In the genomic region with DNA sequence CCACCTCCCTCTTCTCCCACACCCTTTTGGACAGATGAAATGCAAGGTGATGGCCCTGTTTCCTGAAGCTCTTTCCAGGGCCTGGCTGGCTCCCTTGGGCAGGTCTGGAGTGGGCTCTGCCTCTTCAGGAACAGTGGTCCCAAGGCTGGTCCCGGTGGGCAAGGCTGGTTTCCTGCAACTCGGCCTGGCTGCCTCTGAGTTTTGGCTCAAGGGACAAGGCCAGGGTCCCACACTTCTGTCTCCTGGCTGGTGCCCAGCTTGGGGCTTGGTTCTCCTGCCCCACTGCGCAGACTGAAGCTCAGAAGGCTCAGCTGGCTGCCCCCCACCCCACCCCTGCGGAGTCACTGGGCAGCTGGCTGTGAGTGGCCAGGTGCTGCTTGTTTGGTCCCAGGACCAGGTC, we compare ENCODE assay signal across 1 cellular context.
TF ChIP-seq lines count a peak whose summit lies in the region.

No MANE protein-coding gene starts in this region.

TF ChIP-seq in H1, 55 proteins besides CTCF, POLR2A, EP300 and RAD21:
- TF ChIP-seq TEAD4 (IDR thresholded peaks at IDR 0.05; ENCODE audit: low read depth, low read length) (no peak), CBX5 (IDR thresholded peaks at IDR 0.05; ENCODE audit: low read depth, low read length) (no peak), RBBP5 (IDR thresholded peaks at IDR 0.05; ENCODE audit: borderline replicate concordance, low read depth, low read length) (no peak), SP1 (IDR thresholded peaks at IDR 0.05; ENCODE audit: low read depth, low read length) (no peak), EGR1 (IDR thresholded peaks at IDR 0.05; ENCODE audit: borderline replicate concordance, low read depth, low read length) (no peak), ASH2L (IDR thresholded peaks at IDR 0.05; ENCODE audit: low read length) (no peak), BCL11A (IDR thresholded peaks at IDR 0.05; ENCODE audit: low read depth in 2 of 2, low read length in 2 of 2) (no peak), HDAC6 (IDR thresholded peaks at IDR 0.05; ENCODE audit: low read depth, low read length) (no peak), FOSL1 (IDR thresholded peaks at IDR 0.05; ENCODE audit: insufficient read depth, low read depth, low read length) (no peak), CHD1 (IDR thresholded peaks at IDR 0.05; ENCODE audit: low read depth, low read length) (no peak), SAP30 (IDR thresholded peaks at IDR 0.05; ENCODE audit: insufficient read depth, insufficient replicate concordance, low read length) (no peak), HDAC2 (IDR thresholded peaks at IDR 0.05; ENCODE audit: borderline replicate concordance in 1 of 2, low read depth in 2 of 2, low read length in 2 of 2) (no peak)
- TF ChIP-seq, protein P1, sequence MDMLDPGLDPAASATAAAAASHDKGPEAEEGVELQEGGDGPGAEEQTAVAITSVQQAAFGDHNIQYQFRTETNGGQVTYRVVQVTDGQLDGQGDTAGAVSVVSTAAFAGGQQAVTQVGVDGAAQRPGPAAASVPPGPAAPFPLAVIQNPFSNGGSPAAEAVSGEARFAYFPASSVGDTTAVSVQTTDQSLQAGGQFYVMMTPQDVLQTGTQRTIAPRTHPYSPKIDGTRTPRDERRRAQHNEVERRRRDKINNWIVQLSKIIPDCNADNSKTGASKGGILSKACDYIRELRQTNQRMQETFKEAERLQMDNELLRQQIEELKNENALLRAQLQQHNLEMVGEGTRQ (IDR thresholded peaks at IDR 0.05; ENCODE audit: low read length), result no peak
- TF ChIP-seq, protein P2, sequence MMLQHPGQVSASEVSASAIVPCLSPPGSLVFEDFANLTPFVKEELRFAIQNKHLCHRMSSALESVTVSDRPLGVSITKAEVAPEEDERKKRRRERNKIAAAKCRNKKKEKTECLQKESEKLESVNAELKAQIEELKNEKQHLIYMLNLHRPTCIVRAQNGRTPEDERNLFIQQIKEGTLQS (IDR thresholded peaks at IDR 0.05; ENCODE audit: insufficient read depth, low read depth, low read length), result no peak
